ENCODE assay signal across 1 cellular context in the genomic region with DNA sequence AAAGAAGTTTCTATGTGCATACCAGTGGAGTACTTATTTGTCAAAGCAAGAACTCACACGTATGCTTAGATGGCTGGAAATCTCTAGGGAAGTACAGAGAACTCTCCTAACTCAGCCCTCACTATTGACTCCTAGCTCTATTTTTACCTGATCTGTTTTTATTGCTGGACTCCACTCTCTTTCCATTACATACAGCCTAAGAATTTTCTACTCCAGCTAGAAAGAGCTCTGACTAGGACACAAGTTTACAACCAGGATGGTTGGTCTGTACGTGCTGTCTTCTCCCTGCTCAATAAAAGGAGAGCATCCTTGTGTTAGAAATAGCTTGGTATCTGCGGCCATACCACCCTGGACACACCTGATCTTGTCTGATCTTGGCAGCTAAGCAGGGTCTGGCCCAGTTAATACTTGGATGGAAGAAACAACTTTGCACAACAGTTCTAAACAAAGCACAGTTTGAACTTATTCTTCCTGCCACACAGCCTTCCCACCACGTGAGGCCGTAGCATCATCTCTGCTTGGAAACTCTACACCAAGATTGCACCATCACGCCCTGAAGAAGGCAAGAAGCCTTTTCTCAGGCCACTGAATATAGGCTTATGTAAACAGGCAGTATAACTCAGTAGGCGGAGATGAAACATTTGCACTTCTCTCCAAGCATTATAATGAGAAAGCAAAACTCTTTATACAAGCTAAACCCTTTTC.
TF ChIP-seq lines count a peak whose summit lies in the region.

No MANE protein-coding gene starts in this region.

TF ChIP-seq in HEK293, 187 proteins besides CTCF, POLR2A, EP300 and RAD21 (continued from another document):
- no peak for TF ChIP-seq ZNF621 (tag by site-specific recombination; IDR thresholded peaks at IDR 0.05)
- no peak for TF ChIP-seq ZNF350 (tag by site-specific recombination; IDR thresholded peaks at IDR 0.05)
- no peak for TF ChIP-seq ZNF670 (tag by site-specific recombination; IDR thresholded peaks at IDR 0.05; ENCODE audit: low read depth)
- no peak for TF ChIP-seq SP2 (tag by site-specific recombination; IDR thresholded peaks at IDR 0.05)
- TF ChIP-seq ZNF155 (tag by site-specific recombination; IDR thresholded peaks at IDR 0.05), result no peak
- TF ChIP-seq ZNF639 (tag by site-specific recombination; IDR thresholded peaks at IDR 0.05), result no peak
- TF ChIP-seq HOXD13 (CRISPR knock-in tag; IDR thresholded peaks at IDR 0.05; ENCODE audit: borderline replicate concordance), result no peak
- no peak for TF ChIP-seq ZSCAN16 (tag by site-specific recombination; IDR thresholded peaks at IDR 0.05)
- TF ChIP-seq ZNF654 (tag by site-specific recombination; IDR thresholded peaks at IDR 0.05; ENCODE audit: low read depth), result no peak
- TF ChIP-seq ZNF629 (tag by site-specific recombination; IDR thresholded peaks at IDR 0.05), result no peak
- TF ChIP-seq ZNF416 (tag by site-specific recombination; IDR thresholded peaks at IDR 0.05), result no peak
- TF ChIP-seq ZNF16 (tag by site-specific recombination; IDR thresholded peaks at IDR 0.05; ENCODE audit: low read depth), result no peak
- TF ChIP-seq MZF1 (tag by site-specific recombination; IDR thresholded peaks at IDR 0.05; ENCODE audit: borderline replicate concordance), result no peak
- TF ChIP-seq, protein P1, sequence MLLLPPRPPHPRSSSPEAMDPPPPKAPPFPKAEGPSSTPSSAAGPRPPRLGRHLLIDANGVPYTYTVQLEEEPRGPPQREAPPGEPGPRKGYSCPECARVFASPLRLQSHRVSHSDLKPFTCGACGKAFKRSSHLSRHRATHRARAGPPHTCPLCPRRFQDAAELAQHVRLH (tag by site-specific recombination; IDR thresholded peaks at IDR 0.05), result no peak
- no peak for TF ChIP-seq ZNF138 (tag by site-specific recombination; IDR thresholded peaks at IDR 0.05; ENCODE audit: borderline replicate concordance)
- no peak for TF ChIP-seq KLF1 (tag by site-specific recombination; IDR thresholded peaks at IDR 0.05)
- TF ChIP-seq MEIS1 (CRISPR knock-in tag; IDR thresholded peaks at IDR 0.05; ENCODE audit: borderline replicate concordance), result no peak
- no peak for TF ChIP-seq ZNF133 (tag by site-specific recombination; IDR thresholded peaks at IDR 0.05)
- TF ChIP-seq ZNF596 (tag by site-specific recombination; IDR thresholded peaks at IDR 0.05), result no peak
- no peak for TF ChIP-seq ZBTB7A (tag by site-specific recombination; IDR thresholded peaks at IDR 0.05; ENCODE audit: low read depth)
- TF ChIP-seq ZNF280C (tag by site-specific recombination; IDR thresholded peaks at IDR 0.05), result no peak
- no peak for TF ChIP-seq ZNF335 (tag by site-specific recombination; conservative IDR thresholded peaks at IDR 0.05)
- TF ChIP-seq ZXDB (tag by site-specific recombination; IDR thresholded peaks at IDR 0.05), result no peak
- TF ChIP-seq KLF7 (tag by site-specific recombination; IDR thresholded peaks at IDR 0.05; ENCODE audit: borderline replicate concordance), result no peak
- no peak for TF ChIP-seq ZNF18 (tag by site-specific recombination; IDR thresholded peaks at IDR 0.05)
- no peak for TF ChIP-seq SCRT2 (tag by site-specific recombination; IDR thresholded peaks at IDR 0.05)
- no peak for TF ChIP-seq GFI1B (tag by site-specific recombination; IDR thresholded peaks at IDR 0.05)
- TF ChIP-seq ZNF157 (tag by site-specific recombination; IDR thresholded peaks at IDR 0.05), result no peak
- TF ChIP-seq ZNF549 (tag by site-specific recombination; IDR thresholded peaks at IDR 0.05), result no peak
- no peak for TF ChIP-seq ZNF830 (tag by site-specific recombination; IDR thresholded peaks at IDR 0.05; ENCODE audit: low read depth)
- TF ChIP-seq ZFP3 (tag by site-specific recombination; IDR thresholded peaks at IDR 0.05; ENCODE audit: low read depth), result no peak
- no peak for TF ChIP-seq ZNF211 (tag by site-specific recombination; IDR thresholded peaks at IDR 0.05; ENCODE audit: low read depth)
- TF ChIP-seq ZNF529 (tag by site-specific recombination; IDR thresholded peaks at IDR 0.05; ENCODE audit: insufficient replicate concordance), result no peak
- TF ChIP-seq ZNF362 (tag by site-specific recombination; IDR thresholded peaks at IDR 0.05), result no peak
- TF ChIP-seq, protein P2, sequence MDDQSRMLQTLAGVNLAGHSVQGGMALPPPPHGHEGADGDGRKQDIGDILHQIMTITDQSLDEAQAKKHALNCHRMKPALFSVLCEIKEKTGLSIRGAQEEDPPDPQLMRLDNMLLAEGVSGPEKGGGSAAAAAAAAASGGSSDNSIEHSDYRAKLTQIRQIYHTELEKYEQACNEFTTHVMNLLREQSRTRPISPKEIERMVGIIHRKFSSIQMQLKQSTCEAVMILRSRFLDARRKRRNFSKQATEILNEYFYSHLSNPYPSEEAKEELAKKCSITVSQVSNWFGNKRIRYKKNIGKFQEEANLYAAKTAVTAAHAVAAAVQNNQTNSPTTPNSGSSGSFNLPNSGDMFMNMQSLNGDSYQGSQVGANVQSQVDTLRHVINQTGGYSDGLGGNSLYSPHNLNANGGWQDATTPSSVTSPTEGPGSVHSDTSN (CRISPR knock-in tag; IDR thresholded peaks at IDR 0.05), result no peak
- TF ChIP-seq KLF10 (tag by site-specific recombination; IDR thresholded peaks at IDR 0.05), result no peak
- peak; percentile 98 for TF ChIP-seq ZBTB8A (tag by site-specific recombination; IDR thresholded peaks at IDR 0.05)
